ENCODE assay signal across 13 cellular contexts in genomic region chr20:49133571-49133970, GRCh38. TPM values are rescaled to one million over a fixed set of nuclear protein-coding genes. Genes with fewer than 3 reads are reported as not detected.
DNase-seq lines count a peak whose midpoint lies in the region; ATAC-seq and TF ChIP-seq lines count a peak whose summit lies in the region.
"Had no signal": no experiment of that assay in that cellular context is flagged by ENCODE, and none has a peak within 500 bp of the region (broad histone marks: within the 10 kb centered on the region; RNA-seq: fewer than 3 reads in every experiment).

No MANE protein-coding gene starts in this region.

- H3K4me1 Mint-ChIP-seq in HFFc6 (ENCODE audit: low read depth): peaks cover 10% of the 10 kb centered on the region
- H3K4me1 Mint-ChIP-seq in activated naive CD8-positive, alpha-beta T cell treated with anti-CD3 and anti-CD28 coated beads, Interleukin-2, amount 10 ng/mL, durations not matched to agents 7 days and 5 days: peaks cover 7% of the 10 kb centered on the region
- peaks cover 6% of the 10 kb centered on the region for H3K4me1 Mint-ChIP-seq in stimulated activated effector memory CD8-positive, alpha-beta T cell treated with anti-CD3 and anti-CD28 coated beads, Interleukin-12 subunit alpha, Interleukin-12 subunit beta, amount 100 ng/mL, for 72 hours
- peaks cover 4% of the 10 kb centered on the region for H3K4me1 Mint-ChIP-seq in activated CD8-positive, alpha-beta T cell treated with anti-CD3 and anti-CD28 coated beads for 36 hours (ENCODE audit: low read depth)

- H3F3A ChIP-seq in SK-N-SH (replicated peaks; ENCODE audit: insufficient read depth): no peaks in the 10 kb centered on the region

- H3K36me3 ChIP-seq in right lobe of liver (peaks cover 3 to 37% (median 16%) of the 10 kb centered on the region in 4 donors), SK-N-SH (replicated peaks in 1 of 2; ENCODE audit: control insufficient read depth in 1 of 2, insufficient read depth in 2 of 2, low read length in 1 of 2) (peaks cover 17 to 24% of the 10 kb centered on the region in 2 experiments)

- DNase-seq in HFFc6 (no peak), right lobe of liver (no peak), SK-N-SH (no peak), SKM-1 treated with dmso at 0.1 percent for 144 hours (lab: John Stamatoyannopoulos, UW; ENCODE audit: unreplicated experiment) (no peak)
- no peak for DNase-seq in activated naive CD8-positive, alpha-beta T cell treated with anti-CD3 and anti-CD28 coated beads, Interleukin-2, amount 10 ng/mL, durations not matched to agents 7 days and 5 days
- DNase-seq in stimulated activated effector memory CD8-positive, alpha-beta T cell treated with anti-CD3 and anti-CD28 coated beads, Interleukin-12 subunit alpha, Interleukin-12 subunit beta, amount 100 ng/mL, for 72 hours (ENCODE audit: low spot score in 2 of 2): no peak
- no peak for DNase-seq in activated CD8-positive, alpha-beta T cell treated with anti-CD3 and anti-CD28 coated beads for 36 hours
- DNase-seq: activated CD8-positive, alpha-beta memory T cell treated with anti-CD3 and anti-CD28 coated beads, Interleukin-2, amount 10 ng/mL, durations not matched to agents 7 days and 5 days; left cardiac atrium; NCI-H1092; stimulated activated CD4-positive, alpha-beta T cell treated with anti-CD3 and anti-CD28 coated beads, Interleukin-2, amount 100 ng/mL, for 24 hours had no signal

- no peaks in the 10 kb centered on the region for H3K9me2 ChIP-seq in SK-N-SH

- H3K27me3 Mint-ChIP-seq in HFFc6 (ENCODE audit: insufficient read depth): no peaks in the 10 kb centered on the region; the same call in 1 of the 2 replicates
- no peaks in the 10 kb centered on the region for H3K27me3 Mint-ChIP-seq in activated naive CD8-positive, alpha-beta T cell treated with anti-CD3 and anti-CD28 coated beads, Interleukin-2, amount 10 ng/mL, durations not matched to agents 7 days and 5 days
- H3K27me3 Mint-ChIP-seq in activated CD8-positive, alpha-beta T cell treated with anti-CD3 and anti-CD28 coated beads for 36 hours: no peaks in the 10 kb centered on the region
- H3K27me3 Mint-ChIP-seq: activated CD8-positive, alpha-beta memory T cell treated with anti-CD3 and anti-CD28 coated beads, Interleukin-2, amount 10 ng/mL, durations not matched to agents 7 days and 5 days had no signal

- no peak for TF ChIP-seq EP300 in SK-N-SH (IDR thresholded peaks at IDR 0.05; ENCODE audit: borderline replicate concordance in 1 of 2, low read depth in 1 of 2, low read length in 1 of 2)

- POLR2A ChIA-PET in activated naive CD8-positive, alpha-beta T cell treated with anti-CD3 and anti-CD28 coated beads, Interleukin-2, amount 10 ng/mL, durations not matched to agents 7 days and 5 days (lab: Charles Lee): interaction anchor here (0.9 kb wide), 1 partner anchor 54 kb away, joined by 3 read pairs; the partner anchor contains the start of gene STAU1
- POLR2A ChIA-PET in SK-N-SH (lab: Yijun Ruan, JAX): interaction anchor here (1.5 kb wide), 1 partner anchor 85 kb away, joined by 7 read pairs; the partner anchor contains the start of gene DDX27
- POLR2A ChIA-PET in activated CD8-positive, alpha-beta T cell treated with anti-CD3 and anti-CD28 coated beads for 36 hours (lab: Charles Lee): interaction anchor here (0.6 to 1.8 kb wide), 3 partner anchors 12 to 143 kb away, joined by 3 to 4 read pairs (median 4); partner anchors contain the start of gene CSE1L

- no peaks in the 10 kb centered on the region for H3K4me1 ChIP-seq in right lobe of liver
- H3K4me1 ChIP-seq in SK-N-SH (ENCODE audit: control insufficient read depth in 1 of 2, insufficient read depth in 2 of 2, low read depth in 1 of 2, low read length in 1 of 2): no peaks in the 10 kb centered on the region; a peak in 1 of 4 replicates
- H3K4me1 ChIP-seq: SJCRH30 had no signal

- no peaks in the 10 kb centered on the region for H3K27me3 ChIP-seq in right lobe of liver
- H3K27me3 ChIP-seq in SK-N-SH (ENCODE audit: insufficient read depth): no peaks in the 10 kb centered on the region
- H3K27me3 ChIP-seq: SJCRH30 had no signal

- CTCF ChIA-PET in SK-N-SH (lab: Yijun Ruan, JAX): interaction anchor here (0.7 to 4.4 kb wide), 25 partner anchors 9 to 187 kb away, joined by 3 to 112 read pairs (median 5); partner anchors contain the start of gene DDX27
- CTCF ChIA-PET in activated CD8-positive, alpha-beta T cell treated with anti-CD3 and anti-CD28 coated beads for 36 hours (lab: Charles Lee): interaction anchor here (0.7 to 4.3 kb wide), 34 partner anchors 8 to 172 kb away, joined by 3 to 123 read pairs (median 5); partner anchors contain the start of gene DDX27

- H3K9me3 Mint-ChIP-seq in HFFc6: no peaks in the 10 kb centered on the region
- no peaks in the 10 kb centered on the region for H3K9me3 Mint-ChIP-seq in activated naive CD8-positive, alpha-beta T cell treated with anti-CD3 and anti-CD28 coated beads, Interleukin-2, amount 10 ng/mL, durations not matched to agents 7 days and 5 days
- H3K9me3 Mint-ChIP-seq in stimulated activated effector memory CD8-positive, alpha-beta T cell treated with anti-CD3 and anti-CD28 coated beads, Interleukin-12 subunit alpha, Interleukin-12 subunit beta, amount 100 ng/mL, for 72 hours: no peaks in the 10 kb centered on the region
- H3K9me3 Mint-ChIP-seq in activated CD8-positive, alpha-beta T cell treated with anti-CD3 and anti-CD28 coated beads for 36 hours: no peaks in the 10 kb centered on the region

- H3K27ac Mint-ChIP-seq in HFFc6: peak overlapping the region; percentile 21; the same call in 1 of the 2 replicates
- H3K27ac Mint-ChIP-seq in activated naive CD8-positive, alpha-beta T cell treated with anti-CD3 and anti-CD28 coated beads, Interleukin-2, amount 10 ng/mL, durations not matched to agents 7 days and 5 days: peak overlapping the region; percentile 3
- peak overlapping the region; percentile 33 for H3K27ac Mint-ChIP-seq in stimulated activated effector memory CD8-positive, alpha-beta T cell treated with anti-CD3 and anti-CD28 coated beads, Interleukin-12 subunit alpha, Interleukin-12 subunit beta, amount 100 ng/mL, for 72 hours
- no peak overlapping the region for H3K27ac Mint-ChIP-seq in activated CD8-positive, alpha-beta T cell treated with anti-CD3 and anti-CD28 coated beads for 36 hours
- H3K27ac Mint-ChIP-seq: activated CD8-positive, alpha-beta memory T cell treated with anti-CD3 and anti-CD28 coated beads, Interleukin-2, amount 10 ng/mL, durations not matched to agents 7 days and 5 days had no signal

- no peak for TF ChIP-seq RAD21 in SK-N-SH (IDR thresholded peaks at IDR 0.05; ENCODE audit: low read length)

- H3K9ac ChIP-seq in SK-N-SH: no peak overlapping the region

- H3K36me3 Mint-ChIP-seq in HFFc6 (ENCODE audit: low read depth): peaks cover 18% of the 10 kb centered on the region; the same call in 1 of the 2 replicates
- peaks cover 7% of the 10 kb centered on the region for H3K36me3 Mint-ChIP-seq in activated naive CD8-positive, alpha-beta T cell treated with anti-CD3 and anti-CD28 coated beads, Interleukin-2, amount 10 ng/mL, durations not matched to agents 7 days and 5 days
- peaks cover 92% of the 10 kb centered on the region for H3K36me3 Mint-ChIP-seq in stimulated activated effector memory CD8-positive, alpha-beta T cell treated with anti-CD3 and anti-CD28 coated beads, Interleukin-12 subunit alpha, Interleukin-12 subunit beta, amount 100 ng/mL, for 72 hours
- H3K36me3 Mint-ChIP-seq in activated CD8-positive, alpha-beta T cell treated with anti-CD3 and anti-CD28 coated beads for 36 hours (ENCODE audit: low read depth): peaks cover 16% of the 10 kb centered on the region

- no peak overlapping the region for H3K4me3 Mint-ChIP-seq in HFFc6
- no peak overlapping the region for H3K4me3 Mint-ChIP-seq in activated naive CD8-positive, alpha-beta T cell treated with anti-CD3 and anti-CD28 coated beads, Interleukin-2, amount 10 ng/mL, durations not matched to agents 7 days and 5 days
- no peak overlapping the region for H3K4me3 Mint-ChIP-seq in stimulated activated effector memory CD8-positive, alpha-beta T cell treated with anti-CD3 and anti-CD28 coated beads, Interleukin-12 subunit alpha, Interleukin-12 subunit beta, amount 100 ng/mL, for 72 hours
- H3K4me3 Mint-ChIP-seq in activated CD8-positive, alpha-beta T cell treated with anti-CD3 and anti-CD28 coated beads for 36 hours: no peak overlapping the region
- H3K4me3 Mint-ChIP-seq: activated CD8-positive, alpha-beta memory T cell treated with anti-CD3 and anti-CD28 coated beads, Interleukin-2, amount 10 ng/mL, durations not matched to agents 7 days and 5 days had no signal

- H3K9me3 ChIP-seq in right lobe of liver: no peaks in the 10 kb centered on the region
- H3K9me3 ChIP-seq in SK-N-SH: no peaks in the 10 kb centered on the region
- H3K9me3 ChIP-seq: SJCRH30 had no signal

- peaks cover 38% of the 10 kb centered on the region for H3K79me2 ChIP-seq in SK-N-SH (ENCODE audit: insufficient read depth)

- no peak for TF ChIP-seq CTCF in HFFc6 (IDR thresholded peaks at IDR 0.05)
- no peak for TF ChIP-seq CTCF in right lobe of liver (IDR thresholded peaks at IDR 0.05)
- TF ChIP-seq CTCF in SK-N-SH (IDR thresholded peaks at IDR 0.05): no peak
- no peak for TF ChIP-seq CTCF in activated CD8-positive, alpha-beta T cell treated with anti-CD3 and anti-CD28 coated beads for 36 hours (IDR thresholded peaks at IDR 0.05)

- peaks cover 3% of the 10 kb centered on the region; the same call in 1 of the 2 replicates for H4K20me1 ChIP-seq in SK-N-SH (ENCODE audit: insufficient read depth)

- ATAC-seq in activated naive CD8-positive, alpha-beta T cell treated with anti-CD3 and anti-CD28 coated beads, Interleukin-2, amount 10 ng/mL, durations not matched to agents 7 days and 5 days (ENCODE audit: low read depth): no peak
- ATAC-seq in right lobe of liver: peak in 3 of 4 donors; percentile 15 to 34 (median 17)
- ATAC-seq in stimulated activated effector memory CD8-positive, alpha-beta T cell treated with anti-CD3 and anti-CD28 coated beads, Interleukin-12 subunit alpha, Interleukin-12 subunit beta, amount 100 ng/mL, for 72 hours: no peak
- no peak for ATAC-seq in activated CD8-positive, alpha-beta T cell treated with anti-CD3 and anti-CD28 coated beads for 36 hours
- ATAC-seq in GM19455 (IDR thresholded peaks at IDR 0.05; ENCODE audit: unreplicated experiment): no peak

- H3K4me2 ChIP-seq in SK-N-SH: no peak overlapping the region

- TF ChIP-seq POLR2A in right lobe of liver (IDR thresholded peaks at IDR 0.05): no peak

- H3K27ac ChIP-seq in right lobe of liver: no peak overlapping the region
- H3K27ac ChIP-seq in SK-N-SH (ENCODE audit: low read depth in 2 of 2, low read length in 1 of 2): no peak overlapping the region; a peak in 1 of 4 replicates
- H3K27ac ChIP-seq: SJCRH30 had no signal

- H3K4me3 ChIP-seq in right lobe of liver (no peak overlapping the region), SK-N-SH (ENCODE audit: low read depth in 2 of 2, low read length in 1 of 2) (no peak overlapping the region)
- H3K4me3 ChIP-seq: SJCRH30 had no signal

- WGBS in right lobe of liver (ENCODE audit: insufficient coverage, low coverage, low lambda C conversion rate, missing lambda C conversion rate): 43% methylated on average over 1 of the region's 3 CpGs
- WGBS in SK-N-SH (ENCODE audit: low lambda C conversion rate): 89% methylated on average over 3 of the region's 3 CpGs

- intact Hi-C loops in right lobe of liver (cut with DNase I): no loop called here
- intact Hi-C loops in activated CD8-positive, alpha-beta T cell treated with anti-CD3 and anti-CD28 coated beads for 36 hours (cut with micrococcal nuclease): loop anchor here (2.0 kb wide), 1 partner anchor 83 kb away; no protein-coding TSS in a partner anchor

- H2AFZ ChIP-seq in SK-N-SH (ENCODE audit: low read depth): no peak overlapping the region

RNA-seq across cellular contexts. Expression of gene STAU1, which starts 54.6 kb away (rescaled TPM):
- total RNA-seq in HFFc6 (2021; fragmentation: NEBNext Ultra II Directional; extraction: Animal tissue kit (Norgen Biotek cat#: 25700)): 10 to 100 TPM; 85.6 to 95.4 (median 87.9) TPM
- total RNA-seq in activated naive CD8-positive, alpha-beta T cell treated with anti-CD3 and anti-CD28 coated beads, Interleukin-2, amount 10 ng/mL, durations not matched to agents 7 days and 5 days: 10 to 100 TPM; 52.5 to 54.2 TPM
- 10 to 100 TPM; 53.7 to 96.6 (median 70.4) TPM for total RNA-seq in right lobe of liver
- polyA plus RNA-seq in SK-N-SH (2012; rRNA removed): 45.2 and 48.2 TPM in 2 replicates
- polyA plus RNA-seq in SK-N-SH (2012; cell fraction: cytosol; rRNA removed): 53.4 and 58.2 TPM in 2 replicates
- polyA plus RNA-seq in SK-N-SH (2012; cell fraction: nucleus; rRNA removed): 28.8 and 37.1 TPM in 2 replicates
- total RNA-seq in activated CD8-positive, alpha-beta T cell treated with anti-CD3 and anti-CD28 coated beads for 36 hours: 10 to 100 TPM; 57.7 to 60.1 TPM

Comparison
In these comparisons a context has a peak if more than half of its experiments do, and no peak if none do; other contexts are left out.
1. ATAC-seq: peak in right lobe of liver (3 of 4); none in activated naive CD8-positive, alpha-beta T cell treated with anti-CD3 and anti-CD28 coated beads, Interleukin-2, amount 10 ng/mL, durations not matched to agents 7 days and 5 days (single experiment), stimulated activated effector memory CD8-positive, alpha-beta T cell treated with anti-CD3 and anti-CD28 coated beads, Interleukin-12 subunit alpha, Interleukin-12 subunit beta, amount 100 ng/mL, for 72 hours (single experiment), activated CD8-positive, alpha-beta T cell treated with anti-CD3 and anti-CD28 coated beads for 36 hours (single experiment) and GM19455 (single experiment).